In the genomic region with DNA sequence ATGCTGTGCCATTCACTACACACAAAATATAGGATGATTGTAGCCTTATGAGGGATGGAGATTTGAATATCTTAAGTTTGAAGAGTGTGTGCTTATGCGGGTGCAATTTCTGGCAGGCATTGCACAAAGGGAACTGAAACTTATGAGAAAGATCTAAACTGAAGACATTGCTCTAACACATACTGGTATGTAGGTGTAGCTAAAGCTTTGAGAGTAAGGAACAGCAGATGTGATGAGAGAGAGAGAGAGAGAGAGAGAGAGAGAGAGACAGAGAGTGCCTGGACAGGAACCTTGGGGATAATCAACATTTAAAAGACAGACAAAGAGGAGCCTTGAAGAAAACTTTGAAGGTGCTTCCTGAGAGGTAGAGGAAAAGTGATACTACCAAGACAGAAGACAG, we compare ENCODE assay signal across 14 cellular contexts.
DNase-seq lines count a peak whose midpoint lies in the region; ATAC-seq and TF ChIP-seq lines count a peak whose summit lies in the region.
"Had no signal": no experiment of that assay in that cellular context is flagged by ENCODE, and none has a peak within 500 bp of the region (broad histone marks: within the 10 kb centered on the region; RNA-seq: fewer than 3 reads in every experiment).

No MANE protein-coding gene starts in this region.

- H3K4me3 ChIP-seq in OCI-LY1 (ENCODE audit: low read depth, low read length, poor library complexity, severe bottlenecking) (no peak overlapping the region), smooth muscle cell (no peak overlapping the region)
- H3K4me3 ChIP-seq: uterus had no signal

- H3K36me3 Mint-ChIP-seq in activated CD4-positive, alpha-beta memory T cell treated with anti-CD3 and anti-CD28 coated beads for 36 hours = no peaks in the 10 kb centered on the region

- H3K27me3 Mint-ChIP-seq in activated CD4-positive, alpha-beta memory T cell treated with anti-CD3 and anti-CD28 coated beads for 36 hours = no peaks in the 10 kb centered on the region

- DNase-seq in NCI-H345 (lab: John Stamatoyannopoulos, UW) = no peak
- no peak for DNase-seq in SHP77 treated with DMSO at 0.1 percent for 48 hours (lab: John Stamatoyannopoulos, UW)
- no peak for DNase-seq in smooth muscle cell (lab: John Stamatoyannopoulos, UW; ENCODE audit: unreplicated experiment)
- DNase-seq in activated CD4-positive, alpha-beta memory T cell treated with anti-CD3 and anti-CD28 coated beads for 36 hours = no peak
- DNase-seq: activated CD4-positive, alpha-beta T cell treated with anti-CD3 and anti-CD28 coated beads, Interleukin-2, amount 50 U/mL, for 1 hour; amygdala; H9; NCI-H1048; uterus had no signal

- no peak overlapping the region for H3K4me3 Mint-ChIP-seq in activated CD4-positive, alpha-beta memory T cell treated with anti-CD3 and anti-CD28 coated beads for 36 hours
- H3K4me3 Mint-ChIP-seq: H9 had no signal

- H3F3A ChIP-seq in OCI-LY1 (ENCODE audit: insufficient read depth, low read length) (no peaks in the 10 kb centered on the region), smooth muscle cell (ENCODE audit: low read depth) (no peaks in the 10 kb centered on the region)

- no peaks in the 10 kb centered on the region for H3K36me3 ChIP-seq in OCI-LY1 (ENCODE audit: insufficient read depth, low read length)
- H3K36me3 ChIP-seq in smooth muscle cell (ENCODE audit: low read depth) = no peaks in the 10 kb centered on the region
- H3K36me3 ChIP-seq: neutrophil, uterus had no signal

- H3K4me2 ChIP-seq in OCI-LY1 (ENCODE audit: low read length) = peak overlapping the region; percentile 23; the same call in 1 of the 2 replicates
- H3K4me2 ChIP-seq in smooth muscle cell = no peak overlapping the region

- H4K20me1 ChIP-seq in OCI-LY1 (ENCODE audit: insufficient read depth, low read length) (no peaks in the 10 kb centered on the region), smooth muscle cell (ENCODE audit: low read depth) (no peaks in the 10 kb centered on the region)

- 96% methylated on average over 1 of the region's 1 CpG for WGBS in smooth muscle cell (ENCODE audit: low lambda C conversion rate)

- H3K27me3 ChIP-seq in OCI-LY1 (ENCODE audit: insufficient read depth, low read length) (no peaks in the 10 kb centered on the region), smooth muscle cell (ENCODE audit: low read depth) (no peaks in the 10 kb centered on the region)
- H3K27me3 ChIP-seq: neutrophil, uterus had no signal

- H3K9me3 ChIP-seq in OCI-LY1 (ENCODE audit: low read length) (no peaks in the 10 kb centered on the region), smooth muscle cell (replicated peaks; ENCODE audit: low read depth) (no peaks in the 10 kb centered on the region)
- H3K9me3 ChIP-seq: neutrophil, uterus had no signal

- no peak overlapping the region for H3K27ac Mint-ChIP-seq in activated CD4-positive, alpha-beta memory T cell treated with anti-CD3 and anti-CD28 coated beads for 36 hours
- H3K27ac Mint-ChIP-seq: H9 had no signal

- H3K9ac ChIP-seq in OCI-LY1 (ENCODE audit: low read length) = peak overlapping the region; percentile 40; the same call in 1 of the 2 replicates
- H3K9ac ChIP-seq in smooth muscle cell (ENCODE audit: low read depth) = no peak overlapping the region

- CTCF ChIA-PET in activated CD4-positive, alpha-beta memory T cell treated with anti-CD3 and anti-CD28 coated beads for 36 hours (lab: Charles Lee) = interaction anchor here (0.6 kb wide), 1 partner anchor 31 kb away, joined by 4 read pairs; no protein-coding TSS in a partner anchor

- H3K4me1 Mint-ChIP-seq in activated CD4-positive, alpha-beta memory T cell treated with anti-CD3 and anti-CD28 coated beads for 36 hours (ENCODE audit: low read depth) = no peaks in the 10 kb centered on the region

- intact Hi-C loops in activated CD4-positive, alpha-beta memory T cell treated with anti-CD3 and anti-CD28 coated beads for 36 hours (cut with micrococcal nuclease) = no loop called here

- no peaks in the 10 kb centered on the region for H3K79me2 ChIP-seq in OCI-LY1 (ENCODE audit: insufficient read depth, low read length)
- no peaks in the 10 kb centered on the region for H3K79me2 ChIP-seq in smooth muscle cell (ENCODE audit: low read depth)

- no peaks in the 10 kb centered on the region for H3K9me3 Mint-ChIP-seq in activated CD4-positive, alpha-beta memory T cell treated with anti-CD3 and anti-CD28 coated beads for 36 hours

- peak; percentile 26 for TF ChIP-seq CTCF in OCI-LY1 (IDR thresholded peaks at IDR 0.05; ENCODE audit: low read length)
- TF ChIP-seq CTCF in smooth muscle cell (IDR thresholded peaks at IDR 0.05; ENCODE audit: borderline replicate concordance, insufficient read depth, poor library complexity, severe bottlenecking) = no peak

- H2AFZ ChIP-seq in OCI-LY1 (ENCODE audit: low read length) (no peak overlapping the region; the same call in 1 of the 2 replicates), smooth muscle cell (ENCODE audit: low read depth) (no peak overlapping the region)

- H3K27ac ChIP-seq in OCI-LY1 (ENCODE audit: low read depth, low read length, poor library complexity, severe bottlenecking) (peak overlapping the region; percentile 76), smooth muscle cell (ENCODE audit: low read depth) (no peak overlapping the region)
- H3K27ac ChIP-seq: neutrophil, uterus had no signal

- H3K4me1 ChIP-seq in OCI-LY1 (ENCODE audit: insufficient read depth, low read length, severe bottlenecking) (peaks cover 23% of the 10 kb centered on the region), smooth muscle cell (ENCODE audit: low read depth) (no peaks in the 10 kb centered on the region)
- H3K4me1 ChIP-seq: uterus had no signal

- POLR2A ChIA-PET in activated CD4-positive, alpha-beta memory T cell treated with anti-CD3 and anti-CD28 coated beads for 36 hours (lab: Charles Lee) = no interaction called here

- ATAC-seq in GM18520 (IDR thresholded peaks at IDR 0.05; ENCODE audit: unreplicated experiment) = peak; percentile 99
- ATAC-seq in GM21381 (IDR thresholded peaks at IDR 0.05; ENCODE audit: unreplicated experiment) = peak; percentile 99
- ATAC-seq in HG03060 (IDR thresholded peaks at IDR 0.05; ENCODE audit: low read depth, unreplicated experiment) = peak; percentile 99

- no peaks in the 10 kb centered on the region for H3K9me2 ChIP-seq in OCI-LY1 (ENCODE audit: low read depth, low read length)
